4 cellular contexts compared by ENCODE assay signal in the genomic region with DNA sequence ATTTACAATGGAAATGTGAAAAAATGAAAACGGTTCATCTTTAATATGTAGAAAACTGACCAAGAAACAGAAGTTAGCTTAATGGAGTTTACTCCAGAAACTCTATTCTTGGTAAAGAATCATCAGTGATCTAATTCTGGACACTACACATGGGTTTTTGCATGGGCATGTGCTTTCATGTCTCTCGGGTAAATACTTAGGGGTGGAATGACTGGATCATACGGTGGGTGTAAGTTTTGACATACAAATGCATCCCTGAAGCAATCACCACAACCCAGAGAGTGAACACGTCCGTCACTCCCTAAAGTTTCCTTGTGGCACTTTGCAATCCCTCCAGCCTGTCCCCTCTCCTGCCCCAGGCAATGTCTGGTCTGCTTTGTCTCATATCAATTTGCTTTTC. TPM values are rescaled to one million over a fixed set of nuclear protein-coding genes. Genes with fewer than 3 reads are reported as not detected.
"Had no signal": no experiment of that assay in that cellular context is flagged by ENCODE, and none has a peak within 500 bp of the region (broad histone marks: within the 10 kb centered on the region; RNA-seq: fewer than 3 reads in every experiment).

No MANE protein-coding gene starts in this region.

RNA-seq across cellular contexts. Expression of a gene that starts 11.3 kb away (rescaled TPM):
- total RNA-seq: M059J, PC-3, Peyer's patch, SJSA1 had no signal
